14 cellular contexts compared by ENCODE assay signal in genomic region chr18:7572837-7573236, GRCh38. TPM values are rescaled to one million over a fixed set of nuclear protein-coding genes. Genes with fewer than 3 reads are reported as not detected.
DNase-seq lines count a peak whose midpoint lies in the region; ATAC-seq and TF ChIP-seq lines count a peak whose summit lies in the region.
"Had no signal": no experiment of that assay in that cellular context is flagged by ENCODE, and none has a peak within 500 bp of the region (broad histone marks: within the 10 kb centered on the region; RNA-seq: fewer than 3 reads in every experiment).

No MANE protein-coding gene starts in this region.

- no peaks in the 10 kb centered on the region for H3K36me3 Mint-ChIP-seq in CD4-positive, alpha-beta T cell (ENCODE audit: low read depth)
- H3K36me3 Mint-ChIP-seq: naive thymus-derived CD4-positive, alpha-beta T cell had no signal

- H3K4me1 Mint-ChIP-seq in CD4-positive, alpha-beta T cell (ENCODE audit: low read depth), result peaks cover 15% of the 10 kb centered on the region

- TF ChIP-seq CTCF in CD4-positive, alpha-beta T cell (IDR thresholded peaks at IDR 0.05), result no peak
- TF ChIP-seq CTCF in colonic mucosa (IDR thresholded peaks at IDR 0.05), result no peak
- TF ChIP-seq CTCF in transverse colon (IDR thresholded peaks at IDR 0.05), result no peak

- intact Hi-C loops in CD4-positive, alpha-beta T cell (cut with DNase I, micrococcal nuclease), result no loop called here
- intact Hi-C loops in colonic mucosa (cut with DNase I) (no loop called here), transverse colon (cut with DNase I; ENCODE audit: low total_unique reads) (no loop called here)

- H3K36me3 ChIP-seq in mesenchymal stem cell (ENCODE audit: control insufficient read depth in 1 of 2, insufficient read depth in 2 of 2, low read depth in 1 of 2, low read length in 2 of 2), result no peaks in the 10 kb centered on the region
- no peaks in the 10 kb centered on the region for H3K36me3 ChIP-seq in colonic mucosa
- H3K36me3 ChIP-seq in transverse colon, result no peaks in the 10 kb centered on the region
- H3K36me3 ChIP-seq: SJCRH30 had no signal

- H3K9ac ChIP-seq in mesenchymal stem cell (ENCODE audit: low read length) (no peak overlapping the region), colonic mucosa (ENCODE audit: low read depth in 2 of 2, low read length in 2 of 2) (no peak overlapping the region)

- H3K27ac ChIP-seq in CD4-positive, alpha-beta T cell (ENCODE audit: low read depth, low read length), result no peak overlapping the region
- H3K27ac ChIP-seq in mesenchymal stem cell (ENCODE audit: low read length, poor library complexity, severe bottlenecking) (peak overlapping the region; percentile 49), colonic mucosa (no peak overlapping the region), transverse colon (no peak overlapping the region)
- H3K27ac ChIP-seq: SJCRH30 had no signal

- in situ Hi-C loops in transverse colon (cut with MboI; ENCODE audit: low pct_ligation_motif_present in 1 of 4, low pct_unique_long_range_greater_than_20kb in 1 of 4, low sequenced_read_pairs in 3 of 4), result loop anchor here in 2 of 4 donors (25.0 kb wide), 2 partner anchors 286 to 311 kb away; no protein-coding TSS in a partner anchor

- H4K91ac ChIP-seq in mesenchymal stem cell (ENCODE audit: low read length), result no peak overlapping the region

- H3K4me2 ChIP-seq in mesenchymal stem cell (ENCODE audit: low read length, poor library complexity, severe bottlenecking), result peak overlapping the region; percentile 35

- H3K27me3 ChIP-seq in CD4-positive, alpha-beta T cell (ENCODE audit: control insufficient read depth, insufficient read depth, low read length), result peaks cover 14% of the 10 kb centered on the region
- H3K27me3 ChIP-seq in mesenchymal stem cell (ENCODE audit: control insufficient read depth in 1 of 2, insufficient read depth in 1 of 2, low read length in 2 of 2), result no peaks in the 10 kb centered on the region
- peaks cover 16% of the 10 kb centered on the region for H3K27me3 ChIP-seq in colonic mucosa
- peaks cover 25% of the 10 kb centered on the region for H3K27me3 ChIP-seq in transverse colon
- H3K27me3 ChIP-seq: SJCRH30 had no signal

- H2BK15ac ChIP-seq in mesenchymal stem cell (ENCODE audit: low read depth, poor library complexity, severe bottlenecking), result no peak overlapping the region

- ATAC-seq in CD4-positive, alpha-beta T cell (ENCODE audit: poor library complexity), result no peak
- peak; percentile 55 for ATAC-seq in HG02884 (IDR thresholded peaks at IDR 0.05; ENCODE audit: unreplicated experiment)
- no peak for ATAC-seq in GM21825 (IDR thresholded peaks at IDR 0.05; ENCODE audit: unreplicated experiment)
- ATAC-seq: naive thymus-derived CD4-positive, alpha-beta T cell; WTC11 had no signal

- H3K18ac ChIP-seq in mesenchymal stem cell (ENCODE audit: low read depth in 1 of 2, low read length in 2 of 2), result no peak overlapping the region

- no peak overlapping the region for H2BK5ac ChIP-seq in mesenchymal stem cell (ENCODE audit: low read depth, low read length, poor library complexity, severe bottlenecking)

- TF ChIP-seq POLR2A in transverse colon (IDR thresholded peaks at IDR 0.05), result no peak

- H3K4me1 ChIP-seq in mesenchymal stem cell (ENCODE audit: control insufficient read depth, insufficient read depth, low read depth, low read length) (peaks cover 9% of the 10 kb centered on the region), colonic mucosa (no peaks in the 10 kb centered on the region), transverse colon (peaks cover 0 to 6% (median 2%) of the 10 kb centered on the region in 4 donors)

- H3K27ac Mint-ChIP-seq in CD4-positive, alpha-beta T cell, result peak overlapping the region; percentile 6
- H3K27ac Mint-ChIP-seq: activated T-helper 2 cell treated with anti-CD3 and anti-CD28 coated beads, Interferon-gamma antibody, Interleukin-2, Interleukin-4, amounts not matched to agents 10 μg/mL and 5 μg/mL and 100 μg/mL, durations not matched to agents 14 hours and 24 hours and 36 hours; WTC11 had no signal

- no peaks in the 10 kb centered on the region for H3K79me1 ChIP-seq in mesenchymal stem cell (replicated peaks; ENCODE audit: low read length, poor library complexity, severe bottlenecking)

- H4K8ac ChIP-seq in mesenchymal stem cell (ENCODE audit: low read length), result peak overlapping the region; percentile 49

- H3K4ac ChIP-seq in mesenchymal stem cell (ENCODE audit: low read depth in 1 of 2, low read length in 2 of 2), result no peak overlapping the region

- TF ChIP-seq EP300 in transverse colon (IDR thresholded peaks at IDR 0.05; ENCODE audit: low read depth), result no peak

- CTCF ChIA-PET in CD4-positive, alpha-beta T cell (lab: Charles Lee), result no interaction called here

- no peaks in the 10 kb centered on the region for H3K9me3 Mint-ChIP-seq in CD4-positive, alpha-beta T cell

- no peak for DNase-seq in CD4-positive, alpha-beta T cell
- peak; percentile 61 for DNase-seq in amniotic stem cell (lab: John Stamatoyannopoulos, UW)
- peak; percentile 46 for DNase-seq in mesenchymal stem cell
- DNase-seq in hypothalamus (lab: John Stamatoyannopoulos, UW), result no peak
- no peak for DNase-seq in colonic mucosa
- no peak for DNase-seq in transverse colon
- DNase-seq: naive thymus-derived CD4-positive, alpha-beta T cell; NCI-H1417; NCI-H524 treated with DMSO at 0.1 percent for 48 hours; SJCRH30 had no signal

- no peak overlapping the region for H3K23ac ChIP-seq in mesenchymal stem cell (ENCODE audit: low read length in 2 of 2)

- peak overlapping the region; percentile 31 for H3K4me3 Mint-ChIP-seq in CD4-positive, alpha-beta T cell
- H3K4me3 Mint-ChIP-seq: WTC11 had no signal

- peak overlapping the region in 1 of 2 experiments; percentile 84 for H2BK12ac ChIP-seq in mesenchymal stem cell (ENCODE audit: low read length in 2 of 2)

- H2AK5ac ChIP-seq in mesenchymal stem cell (ENCODE audit: low read length, severe bottlenecking), result peak overlapping the region; percentile 5

- H3K9me3 ChIP-seq in CD4-positive, alpha-beta T cell (ENCODE audit: control insufficient read depth, low read length), result no peaks in the 10 kb centered on the region
- H3K9me3 ChIP-seq in mesenchymal stem cell (ENCODE audit: control insufficient read depth, low read length), result no peaks in the 10 kb centered on the region
- H3K9me3 ChIP-seq in colonic mucosa, result no peaks in the 10 kb centered on the region
- H3K9me3 ChIP-seq in transverse colon, result no peaks in the 10 kb centered on the region
- H3K9me3 ChIP-seq: SJCRH30 had no signal

- POLR2A ChIA-PET in CD4-positive, alpha-beta T cell (lab: Charles Lee), result no interaction called here

- H3K4me3 ChIP-seq in mesenchymal stem cell (ENCODE audit: insufficient read depth in 1 of 2, low read depth in 1 of 2, low read length in 2 of 2) (no peak overlapping the region), colonic mucosa (no peak overlapping the region), transverse colon (no peak overlapping the region)
- H3K4me3 ChIP-seq: SJCRH30 had no signal

- WGBS in mesenchymal stem cell, result 71% methylated on average over 2 of the region's 2 CpGs
- 60 to 64% methylated on average over 2 of the region's 2 CpGs for WGBS in transverse colon (ENCODE audit: low coverage in 1 of 2), 2 donors

- H2BK120ac ChIP-seq in mesenchymal stem cell (ENCODE audit: low read depth, low read length), result no peak overlapping the region

- H2AFZ ChIP-seq in mesenchymal stem cell (ENCODE audit: low read depth, low read length), result no peak overlapping the region

- H3K14ac ChIP-seq in mesenchymal stem cell (ENCODE audit: low read length in 2 of 2), result no peak overlapping the region

- H3K27me3 Mint-ChIP-seq in CD4-positive, alpha-beta T cell, result peaks cover 43% of the 10 kb centered on the region

RNA-seq across cellular contexts. Expression of gene PTPRM, which starts 5.7 kb away (rescaled TPM):
- total RNA-seq in CD4-positive, alpha-beta T cell, result 10 to 100 TPM; 21.7 to 21.9 TPM
- 57.5 TPM for polyA plus RNA-seq in mesenchymal stem cell (2013, experiment 1 of 2)
- polyA plus RNA-seq in mesenchymal stem cell (2013, experiment 2 of 2), result 57.1 TPM
- 10 to 100 TPM in 1 of 2 donors, 1 to 10 TPM in 1; 8.1 to 13.9 TPM for total RNA-seq in colonic mucosa
- total RNA-seq in transverse colon, result 10 to 100 TPM; 22.5 to 92.5 (median 39.2) TPM

Comparison
In these comparisons a context has a peak if more than half of its experiments do, and no peak if none do; other contexts are left out.
1. DNase-seq: peak in amniotic stem cell (single experiment) and mesenchymal stem cell (single experiment); none in CD4-positive, alpha-beta T cell (0 of 10), hypothalamus (0 of 51), colonic mucosa (single experiment) and transverse colon (single experiment).